Comparison of ENCODE assay signal across 16 cellular contexts in genomic region chr6:57180596-57180995, GRCh38. TPM values are rescaled to one million over a fixed set of nuclear protein-coding genes. Genes with fewer than 3 reads are reported as not detected.
DNase-seq lines count a peak whose midpoint lies in the region; ATAC-seq and TF ChIP-seq lines count a peak whose summit lies in the region.
"Had no signal": no experiment of that assay in that cellular context is flagged by ENCODE, and none has a peak within 500 bp of the region (broad histone marks: within the 10 kb centered on the region; RNA-seq: fewer than 3 reads in every experiment).

No MANE protein-coding gene starts in this region.

- no peak overlapping the region for H3K27ac ChIP-seq in CD8-positive, alpha-beta T cell (ENCODE audit: low read depth, low read length)
- H3K27ac ChIP-seq in smooth muscle cell (ENCODE audit: low read depth) (peak overlapping the region; percentile 65), PC-3 (ENCODE audit: low read length) (no peak overlapping the region), stomach (peak overlapping the region in 1 of 5 donors; percentile 59)

- H3K79me2 ChIP-seq in smooth muscle cell (ENCODE audit: low read depth), result peaks cover 59% of the 10 kb centered on the region
- peaks cover 62% of the 10 kb centered on the region for H3K79me2 ChIP-seq in PC-3 (ENCODE audit: low read length)

- H2AFZ ChIP-seq in smooth muscle cell (ENCODE audit: low read depth) (no peak overlapping the region), PC-3 (ENCODE audit: low read length) (no peak overlapping the region)

- H3K36me3 Mint-ChIP-seq in CD8-positive, alpha-beta T cell, result peaks cover 33% of the 10 kb centered on the region
- peaks cover 78% of the 10 kb centered on the region for H3K36me3 Mint-ChIP-seq in HFFc6 (ENCODE audit: low read depth)
- peaks cover 16% of the 10 kb centered on the region for H3K36me3 Mint-ChIP-seq in mesothelial cell of epicardium
- peaks cover 67% of the 10 kb centered on the region for H3K36me3 Mint-ChIP-seq in activated T-helper 2 cell treated with anti-CD3 and anti-CD28 coated beads, Interferon-gamma antibody, Interleukin-2, Interleukin-4, amounts not matched to agents 10 μg/mL and 5 μg/mL and 100 μg/mL, durations not matched to agents 14 hours and 24 hours and 36 hours (ENCODE audit: low read depth)

- CTCF ChIA-PET in CD8-positive, alpha-beta T cell (lab: Charles Lee), result no interaction called here
- CTCF ChIA-PET in PC-3 (lab: Charles Lee), result no interaction called here

- no peak for TF ChIP-seq CTCF in CD8-positive, alpha-beta T cell (IDR thresholded peaks at IDR 0.05)
- TF ChIP-seq CTCF in HFFc6 (IDR thresholded peaks at IDR 0.05), result no peak
- TF ChIP-seq CTCF in mesothelial cell of epicardium (IDR thresholded peaks at IDR 0.05; ENCODE audit: unreplicated experiment), result no peak
- no peak for TF ChIP-seq CTCF in smooth muscle cell (IDR thresholded peaks at IDR 0.05; ENCODE audit: borderline replicate concordance, insufficient read depth, poor library complexity, severe bottlenecking)
- no peak for TF ChIP-seq CTCF in PC-3 (conservative IDR thresholded peaks at IDR 0.05; ENCODE audit: low read depth, low read length)
- no peak for TF ChIP-seq CTCF in stomach (IDR thresholded peaks at IDR 0.05)

- peak overlapping the region; percentile 19 for H3K27ac Mint-ChIP-seq in CD8-positive, alpha-beta T cell
- H3K27ac Mint-ChIP-seq in HFFc6 (peak overlapping the region; percentile 10; the same call in 1 of the 2 replicates), mesothelial cell of epicardium (peak overlapping the region; percentile 14)
- H3K27ac Mint-ChIP-seq in activated T-helper 2 cell treated with anti-CD3 and anti-CD28 coated beads, Interferon-gamma antibody, Interleukin-2, Interleukin-4, amounts not matched to agents 10 μg/mL and 5 μg/mL and 100 μg/mL, durations not matched to agents 14 hours and 24 hours and 36 hours, result no peak overlapping the region

- H3K4me1 Mint-ChIP-seq in CD8-positive, alpha-beta T cell (ENCODE audit: low read depth), result peaks cover 13% of the 10 kb centered on the region
- H3K4me1 Mint-ChIP-seq in HFFc6 (ENCODE audit: low read depth) (peaks cover 81% of the 10 kb centered on the region), mesothelial cell of epicardium (peaks cover 21% of the 10 kb centered on the region)
- H3K4me1 Mint-ChIP-seq in activated T-helper 2 cell treated with anti-CD3 and anti-CD28 coated beads, Interferon-gamma antibody, Interleukin-2, Interleukin-4, amounts not matched to agents 10 μg/mL and 5 μg/mL and 100 μg/mL, durations not matched to agents 14 hours and 24 hours and 36 hours (ENCODE audit: low read depth), result peaks cover 28% of the 10 kb centered on the region

- DNase-seq in CD8-positive, alpha-beta T cell, result no peak
- DNase-seq in HFFc6, result no peak
- no peak for DNase-seq in mesothelial cell of epicardium (ENCODE audit: low spot score in 2 of 2, unreplicated experiment in 2 of 2)
- no peak for DNase-seq in smooth muscle cell (lab: John Stamatoyannopoulos, UW; ENCODE audit: unreplicated experiment)
- DNase-seq in PC-3, result no peak
- no peak for DNase-seq in activated T-helper 2 cell treated with anti-CD3 and anti-CD28 coated beads, Interferon-gamma antibody, Interleukin-2, Interleukin-4, amounts not matched to agents 10 μg/mL and 5 μg/mL and 100 μg/mL, durations not matched to agents 14 hours and 24 hours and 36 hours (ENCODE audit: low spot score)
- DNase-seq in stomach, result no peak
- DNase-seq: BE2C; CD4-positive, alpha-beta memory T cell; DMS79 treated with DMSO at 0.1 percent for 48 hours; MM.1S; NCI-H1105; NCI-H1694 treated with DMSO at 0.1 percent for 48 hours; NCI-H774 had no signal

- H4K20me1 ChIP-seq in smooth muscle cell (ENCODE audit: low read depth) (peaks cover 40% of the 10 kb centered on the region), PC-3 (ENCODE audit: low read length) (0 out of 2 replicates have a peak, but pooled peaks cover 8% of the 10 kb centered on the region)

- no peak for TF ChIP-seq EP300 in stomach (IDR thresholded peaks at IDR 0.05)

- no peaks in the 10 kb centered on the region for H3K27me3 ChIP-seq in CD8-positive, alpha-beta T cell (ENCODE audit: insufficient read depth, low read length)
- no peaks in the 10 kb centered on the region for H3K27me3 ChIP-seq in smooth muscle cell (ENCODE audit: low read depth)
- no peaks in the 10 kb centered on the region for H3K27me3 ChIP-seq in PC-3 (ENCODE audit: low read length)
- H3K27me3 ChIP-seq in stomach, result no peaks in the 10 kb centered on the region
- H3K27me3 ChIP-seq: BE2C had no signal

- no peak overlapping the region for H3K4me3 ChIP-seq in CD8-positive, alpha-beta T cell (ENCODE audit: low read depth, low read length)
- H3K4me3 ChIP-seq in smooth muscle cell, result no peak overlapping the region
- no peak overlapping the region for H3K4me3 ChIP-seq in PC-3 (ENCODE audit: low read length)
- no peak overlapping the region for H3K4me3 ChIP-seq in stomach

- TF ChIP-seq POLR2A in stomach (IDR thresholded peaks at IDR 0.05), result no peak

- no peaks in the 10 kb centered on the region for H3K9me3 ChIP-seq in CD8-positive, alpha-beta T cell (ENCODE audit: low read length)
- no peaks in the 10 kb centered on the region for H3K9me3 ChIP-seq in smooth muscle cell (replicated peaks; ENCODE audit: low read depth)
- H3K9me3 ChIP-seq in PC-3 (ENCODE audit: low read length), result no peaks in the 10 kb centered on the region
- H3K9me3 ChIP-seq in stomach, result no peaks in the 10 kb centered on the region
- H3K9me3 ChIP-seq: BE2C had no signal

- H3K9me3 Mint-ChIP-seq in CD8-positive, alpha-beta T cell, result no peaks in the 10 kb centered on the region
- no peaks in the 10 kb centered on the region for H3K9me3 Mint-ChIP-seq in HFFc6
- no peaks in the 10 kb centered on the region for H3K9me3 Mint-ChIP-seq in mesothelial cell of epicardium
- H3K9me3 Mint-ChIP-seq in activated T-helper 2 cell treated with anti-CD3 and anti-CD28 coated beads, Interferon-gamma antibody, Interleukin-2, Interleukin-4, amounts not matched to agents 10 μg/mL and 5 μg/mL and 100 μg/mL, durations not matched to agents 14 hours and 24 hours and 36 hours, result no peaks in the 10 kb centered on the region
- H3K9me3 Mint-ChIP-seq: CD4-positive, alpha-beta memory T cell had no signal

- H3K4me3 Mint-ChIP-seq in CD8-positive, alpha-beta T cell, result no peak overlapping the region
- H3K4me3 Mint-ChIP-seq in HFFc6 (no peak overlapping the region), mesothelial cell of epicardium (no peak overlapping the region)
- H3K4me3 Mint-ChIP-seq in activated T-helper 2 cell treated with anti-CD3 and anti-CD28 coated beads, Interferon-gamma antibody, Interleukin-2, Interleukin-4, amounts not matched to agents 10 μg/mL and 5 μg/mL and 100 μg/mL, durations not matched to agents 14 hours and 24 hours and 36 hours (ENCODE audit: low read depth), result no peak overlapping the region
- H3K4me3 Mint-ChIP-seq: CD4-positive, alpha-beta memory T cell had no signal

- BruUV-seq in PC-3 (replicated peaks; lab: Mats Ljungman, UMichigan), result no TSS peak

- H3K4me2 ChIP-seq in smooth muscle cell (no peak overlapping the region), PC-3 (ENCODE audit: low read length) (no peak overlapping the region)

- WGBS in smooth muscle cell (ENCODE audit: low lambda C conversion rate), result 71% methylated on average over 3 of the region's 3 CpGs
- WGBS in stomach, 5 donors, result 72 to 88% (median 87%) methylated on average over 3 of the region's 3 CpGs

- no peaks in the 10 kb centered on the region for H3K9me2 ChIP-seq in PC-3 (replicated peaks; ENCODE audit: low read length)

- no peak for ATAC-seq in CD8-positive, alpha-beta T cell
- ATAC-seq in PC-3, result no peak
- ATAC-seq: Panc1, Right ventricle myocardium inferior had no signal

- intact Hi-C loops in CD8-positive, alpha-beta T cell (cut with DNase I, micrococcal nuclease), result no loop called here
- intact Hi-C loops in PC-3 (cut with micrococcal nuclease) (no loop called here), stomach (cut with DNase I; ENCODE audit: low total_unique reads) (no loop called here)
- intact Hi-C loops in activated T-helper 2 cell treated with anti-CD3 and anti-CD28 coated beads, Interferon-gamma antibody, Interleukin-2, Interleukin-4, amounts not matched to agents 10 μg/mL and 5 μg/mL and 100 μg/mL, durations not matched to agents 14 hours and 24 hours and 36 hours (cut with micrococcal nuclease), result no loop called here

- peaks cover 3% of the 10 kb centered on the region for H3K36me3 ChIP-seq in CD8-positive, alpha-beta T cell (ENCODE audit: insufficient read depth, low read length)
- H3K36me3 ChIP-seq in smooth muscle cell (ENCODE audit: low read depth) (peaks cover 10% of the 10 kb centered on the region), PC-3 (ENCODE audit: low read depth, low read length) (peaks cover 43% of the 10 kb centered on the region), stomach (peaks cover 4 to 41% (median 28%) of the 10 kb centered on the region in 4 donors)

- H3F3A ChIP-seq in smooth muscle cell (ENCODE audit: low read depth) (peaks cover 42% of the 10 kb centered on the region), PC-3 (ENCODE audit: low read length, unreplicated experiment) (no peaks in the 10 kb centered on the region)

- H3K9ac ChIP-seq in smooth muscle cell (ENCODE audit: low read depth), result no peak overlapping the region
- H3K9ac ChIP-seq in PC-3 (ENCODE audit: low read length), result no peak overlapping the region

- H3K27me3 Mint-ChIP-seq in CD8-positive, alpha-beta T cell (ENCODE audit: low read depth), result no peaks in the 10 kb centered on the region
- H3K27me3 Mint-ChIP-seq in HFFc6 (ENCODE audit: insufficient read depth), result no peaks in the 10 kb centered on the region; the same call in 1 of the 2 replicates
- no peaks in the 10 kb centered on the region for H3K27me3 Mint-ChIP-seq in mesothelial cell of epicardium (ENCODE audit: low read depth)
- no peaks in the 10 kb centered on the region for H3K27me3 Mint-ChIP-seq in activated T-helper 2 cell treated with anti-CD3 and anti-CD28 coated beads, Interferon-gamma antibody, Interleukin-2, Interleukin-4, amounts not matched to agents 10 μg/mL and 5 μg/mL and 100 μg/mL, durations not matched to agents 14 hours and 24 hours and 36 hours (ENCODE audit: low read depth)
- H3K27me3 Mint-ChIP-seq: CD4-positive, alpha-beta memory T cell had no signal

- POLR2A ChIA-PET in CD8-positive, alpha-beta T cell (lab: Charles Lee), result no interaction called here
- POLR2A ChIA-PET in PC-3 (lab: Charles Lee; ENCODE audit: unreplicated experiment), result no interaction called here

- H3K4me1 ChIP-seq in CD8-positive, alpha-beta T cell (ENCODE audit: insufficient read depth, low read length), result no peaks in the 10 kb centered on the region
- H3K4me1 ChIP-seq in smooth muscle cell (ENCODE audit: low read depth) (no peaks in the 10 kb centered on the region), PC-3 (ENCODE audit: insufficient read depth, low read length) (peaks cover 4% of the 10 kb centered on the region; the same call in 1 of the 2 replicates), stomach (peaks cover 0 to 49% (median 24%) of the 10 kb centered on the region in 4 donors)
- H3K4me1 ChIP-seq: BE2C had no signal

RNA-seq across cellular contexts. Expression of gene BAG2, which starts 8.5 kb away (rescaled TPM):
- total RNA-seq in CD8-positive, alpha-beta T cell, result 1 to 10 TPM; 4.6 to 5.0 TPM
- 10 to 100 TPM; 26.2 to 31.6 (median 28.3) TPM for total RNA-seq in HFFc6 (2021; fragmentation: NEBNext Ultra II Directional; extraction: Animal tissue kit (Norgen Biotek cat#: 25700))
- total RNA-seq in mesothelial cell of epicardium, result 4.5 to 5.4 TPM (median 5.0 TPM) in 3 replicates
- total RNA-seq in smooth muscle cell, result 15.7 and 16.4 TPM in 2 replicates
- polyA plus RNA-seq in smooth muscle cell, result 12.0 and 12.4 TPM in 2 replicates
- 8.9 and 10.4 TPM in 2 replicates for total RNA-seq in PC-3 (2014; rRNA removed)
- total RNA-seq in activated T-helper 2 cell treated with anti-CD3 and anti-CD28 coated beads, Interferon-gamma antibody, Interleukin-2, Interleukin-4, amounts not matched to agents 10 μg/mL and 5 μg/mL and 100 μg/mL, durations not matched to agents 14 hours and 24 hours and 36 hours, result 13.6 and 14.3 TPM in 2 replicates
- 10 to 100 TPM in 3 of 5 donors, 1 to 10 TPM in 2; 2.0 to 48.7 (median 19.8) TPM for total RNA-seq in stomach
- polyA plus RNA-seq in stomach, result 1 to 10 TPM; 3.4 to 5.1 (median 3.8) TPM

RNA-seq across cellular contexts. Expression of gene RAB23, which starts 41.5 kb away (rescaled TPM):
- total RNA-seq in CD8-positive, alpha-beta T cell, result under 1 TPM; 0.08 TPM
- total RNA-seq in HFFc6 (2021; fragmentation: NEBNext Ultra II Directional; extraction: Animal tissue kit (Norgen Biotek cat#: 25700)), result 10 to 100 TPM; 23.1 to 30.3 (median 28.9) TPM
- 15.2 to 16.8 TPM (median 16.1 TPM) in 3 replicates for total RNA-seq in mesothelial cell of epicardium
- total RNA-seq in smooth muscle cell, result 95.3 and 112 TPM in 2 replicates
- 46.3 and 51.4 TPM in 2 replicates for polyA plus RNA-seq in smooth muscle cell
- total RNA-seq in PC-3 (2014; rRNA removed), result 8.2 and 11.2 TPM in 2 replicates
- total RNA-seq in activated T-helper 2 cell treated with anti-CD3 and anti-CD28 coated beads, Interferon-gamma antibody, Interleukin-2, Interleukin-4, amounts not matched to agents 10 μg/mL and 5 μg/mL and 100 μg/mL, durations not matched to agents 14 hours and 24 hours and 36 hours, result 4.8 and 5.1 TPM in 2 replicates
- 10 to 100 TPM; 11.1 to 51.3 (median 23.8) TPM for total RNA-seq in stomach
- polyA plus RNA-seq in stomach, result 10 to 100 TPM in 2 of 3 donors, 1 to 10 TPM in 1; 5.5 to 11.3 (median 10.5) TPM
